In the genomic region with DNA sequence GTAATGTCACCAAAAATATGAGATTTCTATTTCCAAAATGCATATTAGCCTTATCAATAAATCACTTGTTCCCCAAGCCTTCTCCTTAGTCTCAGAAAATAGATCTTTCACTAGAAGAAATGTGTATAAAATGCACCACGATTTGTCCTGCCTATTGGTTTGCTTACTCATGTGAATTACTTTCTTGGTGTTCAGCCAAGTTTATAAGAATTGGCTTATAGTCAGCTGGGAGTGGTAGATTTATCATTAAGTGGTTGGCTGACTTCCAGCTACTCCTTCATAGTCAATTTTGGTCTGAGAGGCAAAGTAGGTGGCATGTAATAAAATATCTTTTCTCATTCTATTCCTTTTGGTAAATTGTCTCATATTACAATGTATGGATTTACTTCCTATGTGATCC, we compare ENCODE assay signal across 16 cellular contexts. TPM values are rescaled to one million over a fixed set of nuclear protein-coding genes. Genes with fewer than 3 reads are reported as not detected.
DNase-seq lines count a peak whose midpoint lies in the region; ATAC-seq and TF ChIP-seq lines count a peak whose summit lies in the region.
"Had no signal": no experiment of that assay in that cellular context is flagged by ENCODE, and none has a peak within 500 bp of the region (broad histone marks: within the 10 kb centered on the region; RNA-seq: fewer than 3 reads in every experiment).

No MANE protein-coding gene starts in this region.

- no peak overlapping the region for H3K4me3 ChIP-seq in body of pancreas
- H3K4me3 ChIP-seq: GM23248, prostate gland had no signal

- 0% methylated on average over 1 of the region's 1 CpG for WGBS in body of pancreas, 2 donors

- no peaks in the 10 kb centered on the region for H3K36me3 ChIP-seq in body of pancreas (replicated peaks in 1 of 2; ENCODE audit: insufficient read depth in 1 of 2, low read depth in 2 of 2)
- H3K36me3 ChIP-seq: prostate gland had no signal

- no peaks in the 10 kb centered on the region for H3K9me3 ChIP-seq in body of pancreas
- H3K9me3 ChIP-seq: prostate gland had no signal

- no peak for TF ChIP-seq POLR2A in body of pancreas (IDR thresholded peaks at IDR 0.05)

- no peak overlapping the region for H3K27ac ChIP-seq in body of pancreas
- H3K27ac ChIP-seq: GM23248, prostate gland had no signal

- intact Hi-C loops in body of pancreas (cut with DNase I): no loop called here

- H3K27me3 ChIP-seq in body of pancreas: no peaks in the 10 kb centered on the region

- TF ChIP-seq CTCF in body of pancreas (IDR thresholded peaks at IDR 0.05): no peak

- H3K4me1 ChIP-seq in body of pancreas: peaks cover 15% of the 10 kb centered on the region
- H3K4me1 ChIP-seq: prostate gland had no signal

- ATAC-seq in body of pancreas: peak; percentile 47
- no peak for ATAC-seq in GM19467 (IDR thresholded peaks at IDR 0.05; ENCODE audit: unreplicated experiment)
- ATAC-seq: Right ventricle myocardium inferior had no signal

- DNase-seq in DMS79 treated with DMSO at 0.1 percent for 48 hours (lab: John Stamatoyannopoulos, UW) (peak; percentile 36), NCI-H510A (lab: John Stamatoyannopoulos, UW) (peak; percentile 13), body of pancreas (peak in 2 of 4 donors; percentile 18 to 41), left kidney (ENCODE audit: low read depth, low spot score) (peak; percentile 32)
- DNase-seq in stimulated activated CD4-positive, alpha-beta T cell treated with anti-CD3 and anti-CD28 coated beads, Interleukin-2, amount 100 ng/mL, for 48 hours: no peak
- DNase-seq in stimulated activated naive CD4-positive, alpha-beta T cell treated with Interleukin-2 at 50 U/mL for 16 hours (lab: John Stamatoyannopoulos, UW): no peak
- DNase-seq in stimulated activated CD4-positive, alpha-beta T cell treated with anti-CD3 and anti-CD28 coated beads, Interleukin-4, amount 100 ng/mL, for 4 hours: no peak
- DNase-seq: activated CD8-positive, alpha-beta memory T cell treated with anti-CD3 and anti-CD28 coated beads, Interleukin-2, amount 50 U/mL, for 4 hours; C1 segment of cervical spinal cord; effector CD4-positive, alpha-beta T cell; GM23248; NCI-H2029 had no signal

RNA-seq across cellular contexts. Expression of a gene that starts 1.3 kb away (rescaled TPM):
- 1 to 10 TPM in 1 of 2 donors, not detected in 1; 1.3 TPM for total RNA-seq in body of pancreas
- total RNA-seq: GM23248, mononuclear cell, Right ventricle myocardium inferior had no signal

Comparison
In these comparisons a context has a peak if more than half of its experiments do, and no peak if none do; other contexts are left out.
1. DNase-seq: peak in DMS79 treated with DMSO at 0.1 percent for 48 hours (single experiment), NCI-H510A (single experiment) and left kidney (single experiment); none in stimulated activated CD4-positive, alpha-beta T cell treated with anti-CD3 and anti-CD28 coated beads, Interleukin-2, amount 100 ng/mL, for 48 hours (0 of 2), stimulated activated naive CD4-positive, alpha-beta T cell treated with Interleukin-2 at 50 U/mL for 16 hours (single experiment) and stimulated activated CD4-positive, alpha-beta T cell treated with anti-CD3 and anti-CD28 coated beads, Interleukin-4, amount 100 ng/mL, for 4 hours (0 of 2).